9 cellular contexts compared by ENCODE assay signal in the genomic region with DNA sequence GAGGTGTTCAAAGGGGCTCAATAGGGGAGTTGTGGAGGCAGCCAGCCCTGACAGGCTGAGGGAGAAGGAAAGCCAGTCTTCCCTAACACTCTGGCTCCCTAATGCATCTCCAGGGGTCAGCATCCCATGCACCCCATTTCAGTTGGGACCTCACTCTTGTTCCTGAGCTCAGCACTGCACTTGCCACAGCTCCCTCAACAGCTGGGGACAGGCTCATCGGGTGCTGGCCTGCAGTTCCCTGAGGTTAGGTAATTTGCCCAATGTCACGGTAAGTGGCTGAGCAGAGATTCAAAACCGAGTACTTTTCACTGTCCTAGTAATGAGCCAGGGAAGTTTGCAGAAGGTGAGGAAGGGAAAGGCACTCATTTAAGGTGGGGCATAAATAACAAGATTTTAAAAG. TPM values are rescaled to one million over a fixed set of nuclear protein-coding genes. Genes with fewer than 3 reads are reported as not detected.
"Had no signal": no experiment of that assay in that cellular context is flagged by ENCODE, and none has a peak within 500 bp of the region (broad histone marks: within the 10 kb centered on the region; RNA-seq: fewer than 3 reads in every experiment).

No MANE protein-coding gene starts in this region.

- H2AFZ ChIP-seq: GM23338 had no signal

- H3K27ac ChIP-seq: HL-60 had no signal

- H3K4me3 Mint-ChIP-seq: GM23338, H9 had no signal

- ATAC-seq: GM23338 had no signal

- DNase-seq: H9, HCEC 1CT, IMR-90, KBM-7 had no signal

- FAIRE-seq: H1, H54 had no signal

- H3K4me2 ChIP-seq: GM23338 had no signal

- H3K4me3 ChIP-seq: GM23338 had no signal

- H3K9me3 Mint-ChIP-seq: GM23338, H9 had no signal

- H3K27ac Mint-ChIP-seq: GM23338 had no signal

RNA-seq across cellular contexts. Expression of gene VSTM5, which starts 20.8 kb away (rescaled TPM):
- total RNA-seq: H9, HT1080 had no signal
